In the genomic region with DNA sequence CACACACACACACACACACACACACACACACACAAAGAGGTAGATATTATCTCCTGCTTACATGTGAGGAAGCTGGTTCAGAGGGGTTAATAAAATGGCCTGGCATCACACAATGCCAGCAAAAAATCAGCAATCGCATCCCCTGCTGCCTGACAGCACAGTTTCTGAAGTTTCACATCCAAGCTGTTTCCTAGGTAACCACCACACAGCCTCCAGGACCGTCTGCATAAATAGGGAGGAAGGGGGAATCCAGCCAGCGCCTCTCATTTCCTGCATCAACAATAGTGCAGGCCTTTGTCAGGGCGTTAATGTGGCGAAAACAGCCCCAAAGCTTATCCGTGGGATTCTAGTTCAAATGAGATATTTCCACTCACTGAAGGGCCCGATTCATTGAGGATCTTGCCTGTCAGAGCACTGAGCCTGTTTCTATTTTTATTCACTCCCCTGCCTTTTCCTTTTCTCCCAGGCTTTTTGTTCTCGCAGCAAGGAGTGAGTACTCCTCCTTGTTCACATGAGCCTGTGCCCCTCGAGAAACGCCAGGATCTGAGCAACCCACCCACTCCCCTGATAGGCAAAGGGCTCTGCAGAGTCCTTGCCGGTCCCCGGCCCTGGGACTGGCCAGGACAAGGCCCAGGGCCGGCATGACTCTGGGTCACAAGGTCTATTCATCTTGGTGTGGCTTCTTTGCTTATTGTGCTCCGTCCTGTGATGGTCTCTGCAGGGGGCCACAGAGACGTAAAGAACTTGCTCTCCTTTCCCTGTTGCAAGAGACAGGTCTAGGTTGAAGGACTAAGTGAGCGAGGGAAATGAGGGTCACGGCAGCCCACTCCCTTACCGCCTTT, we compare ENCODE assay signal across 9 cellular contexts. TPM values are rescaled to one million over a fixed set of nuclear protein-coding genes. Genes with fewer than 3 reads are reported as not detected.
DNase-seq lines count a peak whose midpoint lies in the region; ATAC-seq and TF ChIP-seq lines count a peak whose summit lies in the region.
"Had no signal": no experiment of that assay in that cellular context is flagged by ENCODE, and none has a peak within 500 bp of the region (broad histone marks: within the 10 kb centered on the region; RNA-seq: fewer than 3 reads in every experiment).

No MANE protein-coding gene starts in this region.

- H3K79me2 ChIP-seq in OCI-LY1 (ENCODE audit: insufficient read depth, low read length), result no peaks in the 10 kb centered on the region

- H3K9me2 ChIP-seq in OCI-LY1 (ENCODE audit: low read depth, low read length), result no peaks in the 10 kb centered on the region

- peak overlapping the region; percentile 0 for H3K4me3 ChIP-seq in OCI-LY1 (ENCODE audit: low read depth, low read length, poor library complexity, severe bottlenecking)

- no peak for TF ChIP-seq CTCF in OCI-LY1 (IDR thresholded peaks at IDR 0.05; ENCODE audit: low read length)

- no peaks in the 10 kb centered on the region for H3K9me3 ChIP-seq in OCI-LY1 (ENCODE audit: low read length)

- DNase-seq in NCI-H2171 treated with DMSO at 0.1 percent for 48 hours (lab: John Stamatoyannopoulos, UW), result peak; percentile 4
- no peak for DNase-seq in NCI-H2171 (lab: John Stamatoyannopoulos, UW)
- DNase-seq in fibroblast of peridontal ligament (ENCODE audit: extremely low read depth), result peak; percentile 35
- peak; percentile 49 for DNase-seq in pulmonary artery endothelial cell (ENCODE audit: low read depth, low spot score)
- no peak for DNase-seq in activated effector memory CD4-positive, alpha-beta T cell treated with Interleukin-2 at 50 U/mL for 16 hours
- no peak for DNase-seq in activated CD4-positive, alpha-beta T cell treated with anti-CD3 and anti-CD28 coated beads for 4 hours
- DNase-seq: naive B cell had no signal

- H3K27ac ChIP-seq in OCI-LY1 (ENCODE audit: low read depth, low read length, poor library complexity, severe bottlenecking), result no peak overlapping the region

- no peaks in the 10 kb centered on the region for H4K20me1 ChIP-seq in OCI-LY1 (ENCODE audit: insufficient read depth, low read length)

- H2AFZ ChIP-seq in OCI-LY1 (ENCODE audit: low read length), result no peak overlapping the region

- no peak overlapping the region for H3K9ac ChIP-seq in OCI-LY1 (ENCODE audit: low read length)

- H3K4me2 ChIP-seq in OCI-LY1 (ENCODE audit: low read length), result no peak overlapping the region; the same call in 1 of the 2 replicates

- no peaks in the 10 kb centered on the region for H3F3A ChIP-seq in OCI-LY1 (ENCODE audit: insufficient read depth, low read length)

- peaks cover 6% of the 10 kb centered on the region; the same call in 1 of the 2 replicates for H3K27me3 ChIP-seq in OCI-LY1 (ENCODE audit: insufficient read depth, low read length)

- peaks cover 7% of the 10 kb centered on the region for H3K4me1 ChIP-seq in OCI-LY1 (ENCODE audit: insufficient read depth, low read length, severe bottlenecking)

- no peak for ATAC-seq in GM21526 (IDR thresholded peaks at IDR 0.05; ENCODE audit: low FRiP score, unreplicated experiment)

- H3K36me3 ChIP-seq in OCI-LY1 (ENCODE audit: insufficient read depth, low read length), result no peaks in the 10 kb centered on the region

RNA-seq across cellular contexts. Expression of a gene that starts 32.7 kb away (rescaled TPM):
- 2.4 and 5.7 TPM in 2 replicates for total RNA-seq in pulmonary artery endothelial cell

RNA-seq across cellular contexts. Expression of a gene that starts 37.4 kb away (rescaled TPM):
- total RNA-seq in pulmonary artery endothelial cell, result 45.6 and 100 TPM in 2 replicates

Comparison
In these comparisons a context has a peak if more than half of its experiments do, and no peak if none do; other contexts are left out.
1. DNase-seq: peak in NCI-H2171 treated with DMSO at 0.1 percent for 48 hours (single experiment), fibroblast of peridontal ligament (single experiment) and pulmonary artery endothelial cell (single experiment); none in NCI-H2171 (single experiment), activated effector memory CD4-positive, alpha-beta T cell treated with Interleukin-2 at 50 U/mL for 16 hours (single experiment) and activated CD4-positive, alpha-beta T cell treated with anti-CD3 and anti-CD28 coated beads for 4 hours (0 of 2).